ENCODE assay signal across 17 cellular contexts in the genomic region with DNA sequence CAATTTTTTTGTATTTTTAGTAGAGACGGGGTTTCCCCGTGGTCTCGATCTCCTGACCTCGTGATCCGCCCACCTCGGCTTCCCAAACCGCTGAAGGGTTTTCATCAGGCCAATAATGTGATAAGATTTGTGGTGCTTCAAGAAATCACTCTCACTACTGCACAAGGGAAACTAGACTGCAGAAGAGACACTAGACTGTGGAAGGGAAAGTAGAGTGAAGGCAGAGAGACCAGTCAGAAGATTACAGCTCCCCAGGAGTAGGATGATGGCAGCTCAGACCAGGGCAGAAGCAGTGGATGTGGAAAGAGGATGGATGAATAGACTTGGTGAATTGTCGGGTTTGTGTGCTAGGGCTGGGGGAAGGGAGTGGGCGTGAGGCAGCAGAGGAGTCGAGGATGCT. TPM values are rescaled to one million over a fixed set of nuclear protein-coding genes. Genes with fewer than 3 reads are reported as not detected.
DNase-seq lines count a peak whose midpoint lies in the region; ATAC-seq and TF ChIP-seq lines count a peak whose summit lies in the region.
"Had no signal": no experiment of that assay in that cellular context is flagged by ENCODE, and none has a peak within 500 bp of the region (broad histone marks: within the 10 kb centered on the region; RNA-seq: fewer than 3 reads in every experiment).

No MANE protein-coding gene starts in this region.

- CTCF ChIA-PET in activated CD8-positive, alpha-beta T cell treated with anti-CD3 and anti-CD28 coated beads for 36 hours (lab: Charles Lee), result interaction anchor here (1.4 kb wide), 1 partner anchor 25 kb away, joined by 3 read pairs; no protein-coding TSS in a partner anchor
- CTCF ChIA-PET in activated CD8-positive, alpha-beta T cell treated with anti-CD3 and anti-CD28 coated beads, Interleukin-2, amount 10 ng/mL, durations not matched to agents 7 days and 5 days (lab: Charles Lee), result interaction anchor here (1.0 kb wide), 1 partner anchor 65 kb away, joined by 3 read pairs; no protein-coding TSS in a partner anchor

- no peaks in the 10 kb centered on the region for H3K36me3 Mint-ChIP-seq in activated CD8-positive, alpha-beta T cell treated with anti-CD3 and anti-CD28 coated beads for 36 hours (ENCODE audit: low read depth)
- H3K36me3 Mint-ChIP-seq in activated CD8-positive, alpha-beta T cell treated with anti-CD3 and anti-CD28 coated beads, Interleukin-2, amount 10 ng/mL, durations not matched to agents 7 days and 5 days (ENCODE audit: low read depth), result no peaks in the 10 kb centered on the region
- no peaks in the 10 kb centered on the region for H3K36me3 Mint-ChIP-seq in stimulated activated naive CD8-positive, alpha-beta T cell treated with anti-CD3 and anti-CD28 coated beads, Interleukin-15, Interleukin-2, amounts not matched to agents 100 ng/mL and 50 ng/mL, for 24 hours (ENCODE audit: low read depth)
- peaks cover 2% of the 10 kb centered on the region for H3K36me3 Mint-ChIP-seq in activated naive CD8-positive, alpha-beta T cell treated with anti-CD3 and anti-CD28 coated beads, Interleukin-2, amount 50 U/mL, for 24 hours (ENCODE audit: low read depth)
- H3K36me3 Mint-ChIP-seq: CD4-positive, alpha-beta memory T cell had no signal

- H3K27ac Mint-ChIP-seq in activated CD8-positive, alpha-beta T cell treated with anti-CD3 and anti-CD28 coated beads for 36 hours, result no peak overlapping the region
- H3K27ac Mint-ChIP-seq in activated CD8-positive, alpha-beta T cell treated with anti-CD3 and anti-CD28 coated beads, Interleukin-2, amount 10 ng/mL, durations not matched to agents 7 days and 5 days, result no peak overlapping the region
- peak overlapping the region; percentile 28 for H3K27ac Mint-ChIP-seq in stimulated activated naive CD8-positive, alpha-beta T cell treated with anti-CD3 and anti-CD28 coated beads, Interleukin-15, Interleukin-2, amounts not matched to agents 100 ng/mL and 50 ng/mL, for 24 hours
- peak overlapping the region; percentile 1 for H3K27ac Mint-ChIP-seq in activated naive CD8-positive, alpha-beta T cell treated with anti-CD3 and anti-CD28 coated beads, Interleukin-2, amount 50 U/mL, for 24 hours
- H3K27ac Mint-ChIP-seq: B cell; CD4-positive, alpha-beta memory T cell had no signal

- peaks cover 6% of the 10 kb centered on the region for H3K9me3 Mint-ChIP-seq in activated CD8-positive, alpha-beta T cell treated with anti-CD3 and anti-CD28 coated beads for 36 hours
- peaks cover 8% of the 10 kb centered on the region for H3K9me3 Mint-ChIP-seq in activated CD8-positive, alpha-beta T cell treated with anti-CD3 and anti-CD28 coated beads, Interleukin-2, amount 10 ng/mL, durations not matched to agents 7 days and 5 days (ENCODE audit: insufficient read depth)
- H3K9me3 Mint-ChIP-seq in stimulated activated naive CD8-positive, alpha-beta T cell treated with anti-CD3 and anti-CD28 coated beads, Interleukin-15, Interleukin-2, amounts not matched to agents 100 ng/mL and 50 ng/mL, for 24 hours, result peaks cover 12% of the 10 kb centered on the region
- peaks cover 19% of the 10 kb centered on the region for H3K9me3 Mint-ChIP-seq in activated naive CD8-positive, alpha-beta T cell treated with anti-CD3 and anti-CD28 coated beads, Interleukin-2, amount 50 U/mL, for 24 hours

- no peak overlapping the region for H3K4me3 Mint-ChIP-seq in activated CD8-positive, alpha-beta T cell treated with anti-CD3 and anti-CD28 coated beads for 36 hours
- H3K4me3 Mint-ChIP-seq in activated CD8-positive, alpha-beta T cell treated with anti-CD3 and anti-CD28 coated beads, Interleukin-2, amount 10 ng/mL, durations not matched to agents 7 days and 5 days, result no peak overlapping the region
- H3K4me3 Mint-ChIP-seq in stimulated activated naive CD8-positive, alpha-beta T cell treated with anti-CD3 and anti-CD28 coated beads, Interleukin-15, Interleukin-2, amounts not matched to agents 100 ng/mL and 50 ng/mL, for 24 hours, result no peak overlapping the region
- H3K4me3 Mint-ChIP-seq in activated naive CD8-positive, alpha-beta T cell treated with anti-CD3 and anti-CD28 coated beads, Interleukin-2, amount 50 U/mL, for 24 hours, result no peak overlapping the region
- H3K4me3 Mint-ChIP-seq: B cell had no signal

- POLR2A ChIA-PET in activated CD8-positive, alpha-beta T cell treated with anti-CD3 and anti-CD28 coated beads for 36 hours (lab: Charles Lee), result no interaction called here
- POLR2A ChIA-PET in activated CD8-positive, alpha-beta T cell treated with anti-CD3 and anti-CD28 coated beads, Interleukin-2, amount 10 ng/mL, durations not matched to agents 7 days and 5 days (lab: Charles Lee), result interaction anchor here (1.0 kb wide), 1 partner anchor 20 kb away, joined by 3 read pairs; no protein-coding TSS in a partner anchor

- peak; percentile 13 for DNase-seq in activated CD8-positive, alpha-beta T cell treated with anti-CD3 and anti-CD28 coated beads for 36 hours
- DNase-seq in activated CD8-positive, alpha-beta T cell treated with anti-CD3 and anti-CD28 coated beads, Interleukin-2, amount 10 ng/mL, durations not matched to agents 7 days and 5 days, result no peak
- no peak for DNase-seq in stimulated activated naive CD8-positive, alpha-beta T cell treated with anti-CD3 and anti-CD28 coated beads, Interleukin-15, Interleukin-2, amounts not matched to agents 100 U/mL and 50 U/mL, for 24 hours
- DNase-seq in activated naive CD8-positive, alpha-beta T cell treated with anti-CD3 and anti-CD28 coated beads, Interleukin-2, amount 50 U/mL, for 24 hours, result no peak
- no peak for DNase-seq in NCI-H128 (lab: John Stamatoyannopoulos, UW; ENCODE audit: unreplicated experiment)
- no peak for DNase-seq in GM10266 (ENCODE audit: extremely low spot score)
- DNase-seq: ACHN; C1 segment of cervical spinal cord; CD4-positive, alpha-beta memory T cell; DMS79; GM23248 had no signal

- H3K27me3 Mint-ChIP-seq in activated CD8-positive, alpha-beta T cell treated with anti-CD3 and anti-CD28 coated beads for 36 hours, result peaks cover 23% of the 10 kb centered on the region
- H3K27me3 Mint-ChIP-seq in activated CD8-positive, alpha-beta T cell treated with anti-CD3 and anti-CD28 coated beads, Interleukin-2, amount 10 ng/mL, durations not matched to agents 7 days and 5 days (ENCODE audit: low read depth), result peaks cover 30% of the 10 kb centered on the region
- peaks cover 33% of the 10 kb centered on the region for H3K27me3 Mint-ChIP-seq in stimulated activated naive CD8-positive, alpha-beta T cell treated with anti-CD3 and anti-CD28 coated beads, Interleukin-15, Interleukin-2, amounts not matched to agents 100 ng/mL and 50 ng/mL, for 24 hours
- peaks cover 30% of the 10 kb centered on the region for H3K27me3 Mint-ChIP-seq in activated naive CD8-positive, alpha-beta T cell treated with anti-CD3 and anti-CD28 coated beads, Interleukin-2, amount 50 U/mL, for 24 hours

- intact Hi-C loops in activated CD8-positive, alpha-beta T cell treated with anti-CD3 and anti-CD28 coated beads for 36 hours (cut with micrococcal nuclease), result no loop called here

- no peak for ATAC-seq in activated CD8-positive, alpha-beta T cell treated with anti-CD3 and anti-CD28 coated beads for 36 hours
- ATAC-seq in activated CD8-positive, alpha-beta T cell treated with anti-CD3 and anti-CD28 coated beads, Interleukin-2, amount 10 ng/mL, durations not matched to agents 7 days and 5 days, result no peak
- ATAC-seq in stimulated activated naive CD8-positive, alpha-beta T cell treated with anti-CD3 and anti-CD28 coated beads, Interleukin-15, Interleukin-2, amounts not matched to agents 100 U/mL and 50 U/mL, for 24 hours, result no peak
- no peak for ATAC-seq in activated naive CD8-positive, alpha-beta T cell treated with anti-CD3 and anti-CD28 coated beads, Interleukin-2, amount 50 U/mL, for 24 hours
- ATAC-seq in HG03469 (IDR thresholded peaks at IDR 0.05; ENCODE audit: unreplicated experiment), result no peak
- ATAC-seq: HCT116 had no signal

- no peak for TF ChIP-seq CTCF in activated CD8-positive, alpha-beta T cell treated with anti-CD3 and anti-CD28 coated beads for 36 hours (IDR thresholded peaks at IDR 0.05)
- no peak for TF ChIP-seq CTCF in GM10266 (IDR thresholded peaks at IDR 0.05; ENCODE audit: control insufficient read depth, insufficient read depth, low read depth, missing control alignments)

- no peaks in the 10 kb centered on the region for H3K4me1 Mint-ChIP-seq in activated CD8-positive, alpha-beta T cell treated with anti-CD3 and anti-CD28 coated beads for 36 hours (ENCODE audit: low read depth)
- H3K4me1 Mint-ChIP-seq in activated CD8-positive, alpha-beta T cell treated with anti-CD3 and anti-CD28 coated beads, Interleukin-2, amount 10 ng/mL, durations not matched to agents 7 days and 5 days (ENCODE audit: low read depth), result no peaks in the 10 kb centered on the region
- H3K4me1 Mint-ChIP-seq in stimulated activated naive CD8-positive, alpha-beta T cell treated with anti-CD3 and anti-CD28 coated beads, Interleukin-15, Interleukin-2, amounts not matched to agents 100 ng/mL and 50 ng/mL, for 24 hours (ENCODE audit: low read depth), result no peaks in the 10 kb centered on the region
- peaks cover 3% of the 10 kb centered on the region for H3K4me1 Mint-ChIP-seq in activated naive CD8-positive, alpha-beta T cell treated with anti-CD3 and anti-CD28 coated beads, Interleukin-2, amount 50 U/mL, for 24 hours
- H3K4me1 Mint-ChIP-seq: B cell had no signal

RNA-seq across cellular contexts. Expression of a gene that starts 48.0 kb away (rescaled TPM):
- total RNA-seq in activated CD8-positive, alpha-beta T cell treated with anti-CD3 and anti-CD28 coated beads for 36 hours, result not detected
- total RNA-seq in activated CD8-positive, alpha-beta T cell treated with anti-CD3 and anti-CD28 coated beads, Interleukin-2, amount 10 ng/mL, durations not matched to agents 7 days and 5 days, result not detected
- total RNA-seq: A172; CD4-positive, alpha-beta memory T cell; G401; GM23248 had no signal

Comparison
In these comparisons a context has a peak if more than half of its experiments do, and no peak if none do; other contexts are left out.
1. H3K27ac Mint-ChIP-seq: peak in stimulated activated naive CD8-positive, alpha-beta T cell treated with anti-CD3 and anti-CD28 coated beads, Interleukin-15, Interleukin-2, amounts not matched to agents 100 ng/mL and 50 ng/mL, for 24 hours (single experiment) and activated naive CD8-positive, alpha-beta T cell treated with anti-CD3 and anti-CD28 coated beads, Interleukin-2, amount 50 U/mL, for 24 hours (single experiment); none in activated CD8-positive, alpha-beta T cell treated with anti-CD3 and anti-CD28 coated beads for 36 hours (single experiment) and activated CD8-positive, alpha-beta T cell treated with anti-CD3 and anti-CD28 coated beads, Interleukin-2, amount 10 ng/mL, durations not matched to agents 7 days and 5 days (single experiment).